Comparison of ENCODE assay signal across 18 cellular contexts in the genomic region with DNA sequence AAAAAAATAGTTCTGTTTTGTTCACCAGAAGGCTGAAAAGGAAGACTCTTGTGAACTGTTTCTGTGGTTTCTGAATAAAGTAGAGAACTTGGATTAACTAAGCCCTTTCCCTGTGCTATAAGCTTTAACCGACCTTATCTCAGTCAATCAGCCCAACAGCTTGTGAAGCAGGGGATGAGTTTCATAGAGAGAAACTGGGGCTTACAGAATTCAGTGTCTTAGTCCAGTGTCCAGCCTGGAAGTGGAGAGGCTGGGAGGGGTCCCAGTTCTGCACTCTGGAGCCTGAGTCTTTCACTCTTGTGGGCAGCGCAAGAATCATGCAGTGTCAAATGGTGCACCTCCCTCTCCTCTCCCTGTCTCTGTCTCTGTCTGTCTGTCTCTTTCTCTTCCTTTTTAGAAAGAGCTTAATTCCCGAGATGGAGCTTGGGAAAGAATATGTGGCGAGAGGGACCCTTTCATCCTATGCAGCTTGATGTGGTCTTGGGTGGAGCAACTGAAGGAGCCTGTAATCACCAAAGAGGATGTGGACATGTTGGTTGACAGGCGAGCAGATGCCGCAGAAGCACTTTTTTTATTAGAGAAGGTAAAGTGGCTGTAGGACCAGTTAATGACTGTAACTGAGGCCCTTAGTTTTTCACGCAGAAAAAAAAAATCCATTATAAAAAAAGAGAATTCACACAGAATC. TPM values are rescaled to one million over a fixed set of nuclear protein-coding genes. Genes with fewer than 3 reads are reported as not detected.
DNase-seq lines count a peak whose midpoint lies in the region; ATAC-seq, FAIRE-seq and TF ChIP-seq lines count a peak whose summit lies in the region.
"Had no signal": no experiment of that assay in that cellular context is flagged by ENCODE, and none has a peak within 500 bp of the region (broad histone marks: within the 10 kb centered on the region; RNA-seq: fewer than 3 reads in every experiment).

No MANE protein-coding gene starts in this region.

- H3K9me1 ChIP-seq in K562 (ENCODE audit: control insufficient read depth, insufficient read depth, low read length), result no peaks in the 10 kb centered on the region

- ATAC-seq in K562, result peak; percentile 74
- ATAC-seq in mucosa of descending colon, result no peak
- ATAC-seq in GM19467 (IDR thresholded peaks at IDR 0.05; ENCODE audit: unreplicated experiment), result no peak
- ATAC-seq: HepG2 had no signal

- H3K79me2 ChIP-seq in K562 (ENCODE audit: control insufficient read depth, insufficient read depth, low read length), result no peaks in the 10 kb centered on the region

- no peaks in the 10 kb centered on the region for H3K27me3 ChIP-seq in K562 (ENCODE audit: control insufficient read depth in 2 of 2, insufficient read depth in 2 of 2, low read length in 2 of 2)
- H3K27me3 ChIP-seq: BLaER1 treated with 17β-estradiol and CSF1 and Interleukin-3, amounts not matched to agents 10 nM and 100 nM had no signal

- H3K9ac ChIP-seq in K562 (ENCODE audit: insufficient read depth in 1 of 2, low read depth in 2 of 2, low read length in 2 of 2), result no peak overlapping the region
- H3K9ac ChIP-seq: BLaER1 treated with 17β-estradiol and CSF1 and Interleukin-3, amounts not matched to agents 10 nM and 100 nM had no signal

- 64% methylated on average over 7 of the region's 7 CpGs for WGBS in K562 (ENCODE audit: insufficient coverage, low coverage, missing lambda C conversion rate)

- FAIRE-seq in D721Med (lab: Jason Lieb, UNC), result peak; percentile 16
- peak; percentile 56 for FAIRE-seq in K562 (lab: Jason Lieb, UNC)
- FAIRE-seq: H1, HepG2, HTR-8/SVneo had no signal

- no peaks in the 10 kb centered on the region for H4K20me1 ChIP-seq in K562 (replicated peaks; ENCODE audit: control insufficient read depth, insufficient read depth, low read length)
- H4K20me1 ChIP-seq: BLaER1 treated with 17β-estradiol and CSF1 and Interleukin-3, amounts not matched to agents 10 nM and 100 nM had no signal

- POLR2A ChIA-PET in K562 (lab: Yijun Ruan, JAX), result interaction anchor here (0.6 to 3.5 kb wide), 5 partner anchors 9 to 112 kb away, joined by 3 to 18 read pairs (median 6); a partner anchor contains a TSS

- no peak overlapping the region; the same call in 1 of the 2 replicates for H3K4me3 ChIP-seq in Jurkat, Clone E6-1 (ENCODE audit: low read length)
- no peak overlapping the region for H3K4me3 ChIP-seq in K562
- H3K4me3 ChIP-seq in mucosa of descending colon, result no peak overlapping the region
- H3K4me3 ChIP-seq: BLaER1 treated with 17β-estradiol and CSF1 and Interleukin-3, amounts not matched to agents 10 nM and 100 nM; HAP-1 had no signal

- DNase-seq in D721Med (ENCODE audit: insufficient read length, low spot score), result no peak
- DNase-seq in Jurkat, Clone E6-1 (ENCODE audit: low read depth, low spot score), result peak; percentile 58
- DNase-seq in NCI-H82 treated with DMSO at 0.1 percent for 48 hours (lab: John Stamatoyannopoulos, UW; ENCODE audit: unreplicated experiment), result peak; percentile 50
- DNase-seq in K562 (ENCODE audit: extremely low read depth in 1 of 4, low spot score in 3 of 4), result peak in 1 of 4 experiments; percentile 49
- DNase-seq in activated CD8-positive, alpha-beta memory T cell treated with anti-CD3 and anti-CD28 coated beads, Interleukin-2, amount 50 U/mL, for 48 hours, result no peak
- no peak for DNase-seq in glomerular visceral epithelial cell (ENCODE audit: extremely low spot score)
- DNase-seq in mucosa of descending colon, result no peak
- DNase-seq: ACHN; Calu3; CD4-positive, CD25-positive, alpha-beta regulatory T cell; DMS79; EL had no signal

- intact Hi-C loops in K562 (cut with micrococcal nuclease) (no loop called here), mucosa of descending colon (cut with DNase I, micrococcal nuclease) (no loop called here)

- no peak overlapping the region for H3K4me2 ChIP-seq in K562 (ENCODE audit: insufficient read depth, low read length)

- TF ChIP-seq POLR2A in K562 (conservative IDR thresholded peaks at IDR 0.05), result no peak

- H3K36me3 ChIP-seq in K562 (ENCODE audit: control insufficient read depth, insufficient read depth, low read length) (peaks cover 3% of the 10 kb centered on the region; the same call in 1 of the 3 replicates), mucosa of descending colon (ENCODE audit: low read depth) (no peaks in the 10 kb centered on the region)
- H3K36me3 ChIP-seq: HAP-1 had no signal

- CTCF ChIA-PET in K562 (lab: Yijun Ruan, JAX; ENCODE audit: low intra/inter-chr PET ratio), result no interaction called here

- TF ChIP-seq RAD21 in K562 (CRISPR knock-in tag; conservative IDR thresholded peaks at IDR 0.05 in 1 of 2, IDR thresholded peaks at IDR 0.05 in 1 of 2), result no peak

- H3K4me1 ChIP-seq in K562 (replicated peaks in 1 of 2; ENCODE audit: control insufficient read depth in 2 of 2, insufficient read depth in 2 of 2, low read length in 2 of 2) (peaks cover 0 to 15% of the 10 kb centered on the region in 2 experiments; a peak in 4 of 5 replicates), mucosa of descending colon (ENCODE audit: low read depth) (no peaks in the 10 kb centered on the region)
- H3K4me1 ChIP-seq: BLaER1 treated with 17β-estradiol and CSF1 and Interleukin-3, amounts not matched to agents 10 nM and 100 nM had no signal

- in situ Hi-C loops in K562 (cut with MboI), result no loop called here

- BruUV-seq in K562 (replicated peaks; lab: Mats Ljungman, UMichigan), result no TSS peak

- H2AFZ ChIP-seq in K562 (ENCODE audit: low read depth, low read length), result peak overlapping the region; percentile 12; the same call in 1 of the 2 replicates

- no peak overlapping the region for H3K27ac ChIP-seq in K562 (ENCODE audit: extremely low read depth, low read depth, low read length)
- H3K27ac ChIP-seq: BLaER1 treated with 17β-estradiol and CSF1 and Interleukin-3, amounts not matched to agents 10 nM and 100 nM had no signal

- no peak for TF ChIP-seq EP300 in K562 (IDR thresholded peaks at IDR 0.05; ENCODE audit: low read length)

- no peak for TF ChIP-seq CTCF in D721Med (IDR thresholded peaks at IDR 0.05; ENCODE audit: insufficient read depth, missing control alignments)
- no peak for TF ChIP-seq CTCF in K562 (IDR thresholded peaks at IDR 0.05 in 2 of 3, conservative IDR thresholded peaks at IDR 0.05 in 1 of 3; ENCODE audit: insufficient read depth in 2 of 3, low read depth in 1 of 3, low read length in 3 of 3)
- no peak for TF ChIP-seq CTCF in mucosa of descending colon (IDR thresholded peaks at IDR 0.05)

- no peaks in the 10 kb centered on the region for H3K9me3 ChIP-seq in K562 (replicated peaks; ENCODE audit: control insufficient read depth, insufficient read depth, low read depth, low read length)
- no peaks in the 10 kb centered on the region for H3K9me3 ChIP-seq in mucosa of descending colon
- H3K9me3 ChIP-seq: BLaER1 treated with 17β-estradiol and CSF1 and Interleukin-3, amounts not matched to agents 10 nM and 100 nM; HAP-1 had no signal

TF ChIP-seq in K562, 482 proteins besides CTCF, POLR2A, EP300 and RAD21:
- TF ChIP-seq GATA2 (CRISPR knock-in tag; IDR thresholded peaks at IDR 0.05), result peak; percentile 53; the same call in 1 of the 2 replicates
- TF ChIP-seq FOXJ2 (tag; IDR thresholded peaks at IDR 0.05), result no peak
- TF ChIP-seq, protein P1, sequence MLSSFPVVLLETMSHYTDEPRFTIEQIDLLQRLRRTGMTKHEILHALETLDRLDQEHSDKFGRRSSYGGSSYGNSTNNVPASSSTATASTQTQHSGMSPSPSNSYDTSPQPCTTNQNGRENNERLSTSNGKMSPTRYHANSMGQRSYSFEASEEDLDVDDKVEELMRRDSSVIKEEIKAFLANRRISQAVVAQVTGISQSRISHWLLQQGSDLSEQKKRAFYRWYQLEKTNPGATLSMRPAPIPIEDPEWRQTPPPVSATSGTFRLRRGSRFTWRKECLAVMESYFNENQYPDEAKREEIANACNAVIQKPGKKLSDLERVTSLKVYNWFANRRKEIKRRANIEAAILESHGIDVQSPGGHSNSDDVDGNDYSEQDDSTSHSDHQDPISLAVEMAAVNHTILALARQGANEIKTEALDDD (IDR thresholded peaks at IDR 0.05), result peak; percentile 78

RNA-seq across cellular contexts. Expression of a gene that starts 17.0 kb away (rescaled TPM):
- 11.0 TPM for polyA plus RNA-seq in Jurkat, Clone E6-1 (2012; ENCODE audit: insufficient read depth, insufficient read length)
- total RNA-seq in K562 (2011; cell fraction: chromatin; rRNA removed; ENCODE audit: low replicate concordance), result 11.2 and 23.6 TPM in 2 replicates
- 5.5 and 8.2 TPM in 2 replicates for total RNA-seq in K562 (2011; cell fraction: nucleolus; rRNA removed)
- 13.6 and 23.1 TPM in 2 replicates for total RNA-seq in K562 (2011; cell fraction: nucleoplasm; rRNA removed)
- total RNA-seq in K562 (2014; rRNA removed) (4.9 and 5.3 TPM in 2 replicates), K562 (2014; rRNA removed; fragmentation: Illumina TruSeq; extraction: Trizol) (8.1 and 8.2 TPM in 2 replicates), K562 (2015; rRNA removed; fragmentation: Illumina TruSeq; extraction: Trizol) (6.7 and 6.9 TPM in 2 replicates), K562 (2021) (5.5 and 5.7 TPM in 2 replicates), mucosa of descending colon (1 to 10 TPM; 5.7 to 8.9 (median 8.0) TPM)
- polyA plus RNA-seq in K562 (2011; rRNA removed) (7.4 and 7.6 TPM in 2 replicates), K562 (2014; fragmentation: Illumina TruSeq; extraction: Trizol) (5.0 and 5.5 TPM in 2 replicates), K562 (2014; fragmentation: Nextera tagmentation; extraction: Ambion mirVana) (1 to 10 TPM; 1.1 to 1.9 TPM), K562 (2014; rRNA removed) (5.7 and 6.5 TPM in 2 replicates)
- polyA plus RNA-seq in K562 (2011; cell fraction: cytosol; rRNA removed), result 2.2 and 3.1 TPM in 2 replicates
- 19.0 and 20.8 TPM in 2 replicates for polyA plus RNA-seq in K562 (2011; cell fraction: nucleus; rRNA removed)
- 2.5 and 7.3 TPM in 2 replicates for polyA plus RNA-seq in K562 (2012)
- 12.1 and 12.3 TPM in 2 replicates for polyA minus RNA-seq in K562 (2011; rRNA and poly(A)+ RNA removed)
- polyA minus RNA-seq in K562 (2011; cell fraction: cytosol; rRNA and poly(A)+ RNA removed), result 3.1 and 4.0 TPM in 2 replicates
- 11.8 and 17.0 TPM in 2 replicates for polyA minus RNA-seq in K562 (2011; cell fraction: nucleus; rRNA and poly(A)+ RNA removed)

Comparison
In these comparisons a context has a peak if more than half of its experiments do, and no peak if none do; other contexts are left out.
1. DNase-seq: peak in Jurkat, Clone E6-1 (single experiment) and NCI-H82 treated with DMSO at 0.1 percent for 48 hours (single experiment); none in D721Med (single experiment), activated CD8-positive, alpha-beta memory T cell treated with anti-CD3 and anti-CD28 coated beads, Interleukin-2, amount 50 U/mL, for 48 hours (single experiment), glomerular visceral epithelial cell (single experiment) and mucosa of descending colon (0 of 3).